Comparison of ENCODE assay signal across 17 cellular contexts in the genomic region with DNA sequence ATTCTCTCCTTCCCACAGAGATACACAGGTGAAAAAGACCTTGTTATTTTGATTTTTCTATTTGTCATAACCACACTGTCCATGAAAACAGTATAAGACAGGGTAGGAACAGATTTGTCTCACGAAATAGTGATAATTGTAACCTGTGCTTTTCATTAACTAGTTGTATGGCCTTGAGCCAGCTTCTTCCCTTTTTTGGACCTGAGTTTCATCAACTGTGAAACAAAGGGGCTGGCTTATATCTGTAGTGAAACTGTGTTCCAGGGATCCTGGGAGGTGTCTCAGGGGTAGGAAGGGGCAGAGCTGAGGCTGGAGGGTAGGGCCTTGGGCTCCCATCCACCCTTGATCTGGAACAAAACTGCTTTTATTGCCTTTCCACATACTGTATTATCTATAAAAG. TPM values are rescaled to one million over a fixed set of nuclear protein-coding genes. Genes with fewer than 3 reads are reported as not detected.
DNase-seq lines count a peak whose midpoint lies in the region; ATAC-seq, FAIRE-seq and TF ChIP-seq lines count a peak whose summit lies in the region.
"Had no signal": no experiment of that assay in that cellular context is flagged by ENCODE, and none has a peak within 500 bp of the region (broad histone marks: within the 10 kb centered on the region; RNA-seq: fewer than 3 reads in every experiment).

No MANE protein-coding gene starts in this region.

- H3K4me2 ChIP-seq in HepG2 (ENCODE audit: low read depth, low read length), result peak overlapping the region; percentile 23

- H3K9me3 Mint-ChIP-seq in activated naive CD8-positive, alpha-beta T cell treated with anti-CD3 and anti-CD28 coated beads for 36 hours, result no peaks in the 10 kb centered on the region
- H3K9me3 Mint-ChIP-seq: activated CD4-positive, alpha-beta memory T cell treated with anti-CD3 and anti-CD28 coated beads, Interleukin-2, amount 10 ng/mL, durations not matched to agents 7 days and 5 days; activated T-helper 1 cell treated with anti-CD3 and anti-CD28 coated beads, Interleukin-12 subunit alpha, Interleukin-12 subunit beta, Interleukin-2, Interleukin-4 antibody, amounts not matched to agents 30 ng/mL and 10 ng/mL and 1 ng/mL, durations not matched to agents 14 hours and 24 hours and 36 hours; central memory CD8-positive, alpha-beta T cell had no signal

- no peaks in the 10 kb centered on the region for H3K79me2 ChIP-seq in HepG2 (ENCODE audit: insufficient read depth, low read length)

- peak; percentile 32 for ATAC-seq in GM18870 (IDR thresholded peaks at IDR 0.05; ENCODE audit: unreplicated experiment)
- ATAC-seq in GM21528 (IDR thresholded peaks at IDR 0.05; ENCODE audit: low FRiP score, unreplicated experiment), result peak; percentile 37
- ATAC-seq in HG03520 (IDR thresholded peaks at IDR 0.05; ENCODE audit: unreplicated experiment), result peak; percentile 8
- ATAC-seq in HepG2, result peak; percentile 30
- ATAC-seq in GM18858 (IDR thresholded peaks at IDR 0.05; ENCODE audit: unreplicated experiment), result no peak
- ATAC-seq: foreskin keratinocyte, SK-N-SH treated with all-trans-retinoic acid at 6 μM for 48 hours had no signal

- intact Hi-C loops in HepG2 (cut with micrococcal nuclease; ENCODE audit: unreplicated experiment), result no loop called here

- TF ChIP-seq EP300 in HepG2 (IDR thresholded peaks at IDR 0.05; ENCODE audit: low read depth in 2 of 2, low read length in 2 of 2), result no peak
- TF ChIP-seq EP300 in HepG2 (CRISPR knock-in tag; IDR thresholded peaks at IDR 0.05; ENCODE audit: borderline replicate concordance), result no peak

- H3K9ac ChIP-seq in HepG2 (ENCODE audit: insufficient read depth, low read depth, low read length), result no peak overlapping the region

- peaks cover 7% of the 10 kb centered on the region for H3K4me1 Mint-ChIP-seq in activated naive CD8-positive, alpha-beta T cell treated with anti-CD3 and anti-CD28 coated beads for 36 hours

- no peak overlapping the region for H3K27ac ChIP-seq in HepG2 (ENCODE audit: extremely low read length, insufficient read depth, low read length)
- H3K27ac ChIP-seq: foreskin keratinocyte had no signal

- no peak for TF ChIP-seq RAD21 in HepG2 (CRISPR knock-in tag; IDR thresholded peaks at IDR 0.05)

- H2AFZ ChIP-seq in HepG2 (ENCODE audit: low read length), result no peak overlapping the region

- H3K9me3 ChIP-seq in HepG2 (ENCODE audit: low read length), result no peaks in the 10 kb centered on the region
- H3K9me3 ChIP-seq: HAP-1 had no signal

- TF ChIP-seq CTCF in HepG2 (CRISPR knock-in tag; IDR thresholded peaks at IDR 0.05), result no peak

- no peaks in the 10 kb centered on the region for H3K36me3 Mint-ChIP-seq in activated naive CD8-positive, alpha-beta T cell treated with anti-CD3 and anti-CD28 coated beads for 36 hours
- H3K36me3 Mint-ChIP-seq: naive thymus-derived CD8-positive, alpha-beta T cell had no signal

- in situ Hi-C loops in HepG2 (cut with HindIII; ENCODE audit: extremely low pct_ligation_motif_present, low pct_unique_long_range_greater_than_20kb), result no loop called here

- no peak overlapping the region for H3K4me3 Mint-ChIP-seq in activated naive CD8-positive, alpha-beta T cell treated with anti-CD3 and anti-CD28 coated beads for 36 hours
- H3K4me3 Mint-ChIP-seq: activated CD4-positive, alpha-beta memory T cell treated with anti-CD3 and anti-CD28 coated beads, Interleukin-2, amount 10 ng/mL, durations not matched to agents 7 days and 5 days; activated T-helper 1 cell treated with anti-CD3 and anti-CD28 coated beads, Interleukin-12 subunit alpha, Interleukin-12 subunit beta, Interleukin-2, Interleukin-4 antibody, amounts not matched to agents 30 ng/mL and 10 ng/mL and 1 ng/mL, durations not matched to agents 14 hours and 24 hours and 36 hours; central memory CD8-positive, alpha-beta T cell; naive thymus-derived CD8-positive, alpha-beta T cell had no signal

- BruUV-seq in HepG2 (replicated peaks; lab: Mats Ljungman, UMichigan), result no TSS peak

- no peak for DNase-seq in HepG2 (ENCODE audit: low spot score)
- no peak for DNase-seq in activated naive CD8-positive, alpha-beta T cell treated with anti-CD3 and anti-CD28 coated beads for 36 hours
- no peak for DNase-seq in kidney glomerular epithelial cell (lab: John Stamatoyannopoulos, UW)
- no peak for DNase-seq in Ammon's horn (ENCODE audit: low spot score)
- DNase-seq: activated CD4-positive, alpha-beta memory T cell treated with anti-CD3 and anti-CD28 coated beads, Interleukin-2, amount 10 ng/mL, durations not matched to agents 7 days and 5 days; foreskin keratinocyte; naive thymus-derived CD8-positive, alpha-beta T cell had no signal

- no peaks in the 10 kb centered on the region for H3K36me3 ChIP-seq in HepG2 (replicated peaks in 1 of 2; ENCODE audit: control insufficient read depth in 1 of 2, insufficient read depth in 2 of 2, low read length in 2 of 2)
- H3K36me3 ChIP-seq: HAP-1 had no signal

- no peak for TF ChIP-seq POLR2A in HepG2 (IDR thresholded peaks at IDR 0.05; ENCODE audit: insufficient read depth in 1 of 2, low read depth in 2 of 2, low read length in 2 of 2)

- no peak overlapping the region for H3K4me3 ChIP-seq in HepG2 (replicated peaks in 1 of 3; ENCODE audit: insufficient read depth in 1 of 3, low read depth in 2 of 3, low read length in 3 of 3)
- H3K4me3 ChIP-seq: HAP-1, lung had no signal

- no peak for FAIRE-seq in HepG2 (lab: Jason Lieb, UNC)
- FAIRE-seq: endometrium had no signal

- CTCF ChIA-PET in HepG2 (lab: Yijun Ruan, JAX; ENCODE audit: low intra/inter-chr PET ratio, low total read pairs), result no interaction called here

- H3K4me1 ChIP-seq in HepG2 (ENCODE audit: insufficient read depth, low read length), result peaks cover 17% of the 10 kb centered on the region
- H3K4me1 ChIP-seq: foreskin keratinocyte, HAP-1 had no signal

- no peaks in the 10 kb centered on the region for H4K20me1 ChIP-seq in HepG2 (ENCODE audit: insufficient read depth, low read length)

- H3K27ac Mint-ChIP-seq in activated naive CD8-positive, alpha-beta T cell treated with anti-CD3 and anti-CD28 coated beads for 36 hours, result no peak overlapping the region
- H3K27ac Mint-ChIP-seq: activated CD4-positive, alpha-beta memory T cell treated with anti-CD3 and anti-CD28 coated beads, Interleukin-2, amount 10 ng/mL, durations not matched to agents 7 days and 5 days; activated T-helper 1 cell treated with anti-CD3 and anti-CD28 coated beads, Interleukin-12 subunit alpha, Interleukin-12 subunit beta, Interleukin-2, Interleukin-4 antibody, amounts not matched to agents 30 ng/mL and 10 ng/mL and 1 ng/mL, durations not matched to agents 14 hours and 24 hours and 36 hours had no signal

- no peaks in the 10 kb centered on the region; a peak in 1 of 5 replicates for H3K27me3 ChIP-seq in HepG2 (ENCODE audit: control insufficient read depth in 1 of 2, insufficient read depth in 2 of 2, low read length in 2 of 2)
- H3K27me3 ChIP-seq: foreskin keratinocyte had no signal

- H3K27me3 Mint-ChIP-seq in activated naive CD8-positive, alpha-beta T cell treated with anti-CD3 and anti-CD28 coated beads for 36 hours, result peaks cover 4% of the 10 kb centered on the region

- WGBS in HepG2 (ENCODE audit: low lambda C conversion rate), result 0% methylated on average over 1 of the region's 1 CpG

- POLR2A ChIA-PET in HepG2 (lab: Yijun Ruan, JAX), result interaction anchor here (0.7 kb wide), 1 partner anchor 894 kb away, joined by 3 read pairs; no protein-coding TSS in a partner anchor

TF ChIP-seq in HepG2, 621 proteins besides CTCF, POLR2A, EP300 and RAD21 (continues in another document):
- TF ChIP-seq ZBTB7B (CRISPR knock-in tag; IDR thresholded peaks at IDR 0.05) (no peak), ZNF501 (CRISPR knock-in tag; IDR thresholded peaks at IDR 0.05) (no peak), SRF (IDR thresholded peaks at IDR 0.05; ENCODE audit: low read depth, low read length) (peak; percentile 58; the same call in 1 of the 2 replicates)

RNA-seq across cellular contexts. Expression of a gene that starts 50.9 kb away (rescaled TPM):
- 65.7 and 96.5 TPM in 2 replicates for total RNA-seq in HepG2 (2016; rRNA removed; fragmentation: Illumina TruSeq; extraction: Trizol)
- 21.4 and 22.2 TPM in 2 replicates for total RNA-seq in HepG2 (2016; cell fraction: cytosol; rRNA removed; fragmentation: Illumina TruSeq; extraction: Trizol; ENCODE audit: low read depth)
- total RNA-seq in HepG2 (2016; cell fraction: insoluble cytoplasmic fraction; rRNA removed; fragmentation: Illumina TruSeq; extraction: Trizol), result 71.1 and 96.7 TPM in 2 replicates
- total RNA-seq in HepG2 (2016; cell fraction: membrane; rRNA removed; fragmentation: Illumina TruSeq; extraction: Trizol), result 29.2 and 38.3 TPM in 2 replicates
- total RNA-seq in HepG2 (2016; cell fraction: nucleus; rRNA removed; fragmentation: Illumina TruSeq; extraction: Trizol), result 32.7 and 37.6 TPM in 2 replicates
- polyA plus RNA-seq in HepG2 (2011; rRNA removed), result 41.3 and 42.8 TPM in 2 replicates
- polyA plus RNA-seq in HepG2 (2011; cell fraction: cytosol; rRNA removed), result 10.0 and 12.5 TPM in 2 replicates
- 11.8 and 17.0 TPM in 2 replicates for polyA plus RNA-seq in HepG2 (2011; cell fraction: nucleus; rRNA removed)
- 52.1 and 53.1 TPM in 2 replicates for polyA plus RNA-seq in HepG2 (2012)
- polyA plus RNA-seq in HepG2 (2016; cell fraction: cytosol; fragmentation: Illumina TruSeq; extraction: Trizol; ENCODE audit: low read depth), result 23.2 and 23.3 TPM in 2 replicates
- polyA plus RNA-seq in HepG2 (2016; cell fraction: insoluble cytoplasmic fraction; fragmentation: Illumina TruSeq; extraction: Trizol; ENCODE audit: low read depth), result 120 and 122 TPM in 2 replicates
- 29.7 and 44.8 TPM in 2 replicates for polyA plus RNA-seq in HepG2 (2016; cell fraction: membrane; fragmentation: Illumina TruSeq; extraction: Trizol; ENCODE audit: low read depth)
- 33.6 and 40.5 TPM in 2 replicates for polyA plus RNA-seq in HepG2 (2016; cell fraction: nucleus; fragmentation: Illumina TruSeq; extraction: Trizol; ENCODE audit: insufficient read depth, low read depth)
- 14.1 and 27.0 TPM in 2 replicates for polyA minus RNA-seq in HepG2 (2011; rRNA and poly(A)+ RNA removed; ENCODE audit: low replicate concordance)
- polyA minus RNA-seq in HepG2 (2011; cell fraction: cytosol; rRNA and poly(A)+ RNA removed), result 42.5 and 48.0 TPM in 2 replicates
- polyA minus RNA-seq in HepG2 (2011; cell fraction: nucleus; rRNA and poly(A)+ RNA removed), result 39.9 and 41.6 TPM in 2 replicates
- total RNA-seq in activated naive CD8-positive, alpha-beta T cell treated with anti-CD3 and anti-CD28 coated beads for 36 hours, result 10 to 100 TPM; 57.2 to 72.5 TPM
